Comparison of ENCODE assay signal across 8 cellular contexts in genomic region chr18:45839415-45840395, GRCh38. TPM values are rescaled to one million over a fixed set of nuclear protein-coding genes. Genes with fewer than 3 reads are reported as not detected.
DNase-seq lines count a peak whose midpoint lies in the region; ATAC-seq, FAIRE-seq and TF ChIP-seq lines count a peak whose summit lies in the region.

No MANE protein-coding gene starts in this region.

- no peak for TF ChIP-seq POLR2A in A549 (IDR thresholded peaks at IDR 0.05; ENCODE audit: low read length)
- no peak for TF ChIP-seq POLR2A in heart left ventricle (IDR thresholded peaks at IDR 0.05)

- no peak for FAIRE-seq in A549 (lab: Jason Lieb, UNC)

- WGBS in A549 (ENCODE audit: missing lambda C conversion rate), result 58% methylated on average over 10 of the region's 13 CpGs
- 57 to 64% (median 61%) methylated on average over 11 to 13 of the region's 13 CpGs for WGBS in heart left ventricle, 4 donors
- 81% methylated on average over 13 of the region's 13 CpGs for WGBS in smooth muscle cell (ENCODE audit: low lambda C conversion rate)

- peaks cover 49% of the 10 kb centered on the region for H3K27me3 Mint-ChIP-seq in activated B cell treated with CpG ODN at 0.5 μM for 24 hours

- H3K36me3 ChIP-seq in heart left ventricle (no peaks in the 10 kb centered on the region), smooth muscle cell (ENCODE audit: low read depth) (no peaks in the 10 kb centered on the region)

- no peaks in the 10 kb centered on the region for H3K36me3 Mint-ChIP-seq in activated B cell treated with CpG ODN at 0.5 μM for 24 hours (ENCODE audit: low read depth)

- H3K4me1 Mint-ChIP-seq in activated B cell treated with CpG ODN at 0.5 μM for 24 hours, result peaks cover 10% of the 10 kb centered on the region

- TF ChIP-seq CTCF in A549 (IDR thresholded peaks at IDR 0.05) (peak; percentile 44), activated B cell treated with CpG ODN at 0.5 μM for 24 hours (IDR thresholded peaks at IDR 0.05) (no peak), heart left ventricle (IDR thresholded peaks at IDR 0.05) (peak; percentile 41 to 68 (median 54)), smooth muscle cell (IDR thresholded peaks at IDR 0.05; ENCODE audit: borderline replicate concordance, insufficient read depth, poor library complexity, severe bottlenecking) (peak; percentile 49)

- DNase-seq in A549 (ENCODE audit: low read depth in 1 of 2, low spot score in 1 of 2) (peak in 1 of 2 experiments; percentile 63), GF-D8 (lab: John Stamatoyannopoulos, UW) (peak; percentile 20), M059J (ENCODE audit: low read depth) (peak; percentile 73), activated B cell treated with CpG ODN at 0.5 μM for 24 hours (no peak), heart left ventricle (no peak), smooth muscle cell (lab: John Stamatoyannopoulos, UW; ENCODE audit: unreplicated experiment) (no peak), hippocampal formation (lab: John Stamatoyannopoulos, UW) (no peak)

- POLR2A ChIA-PET in A549 (lab: Yijun Ruan, JAX) (no interaction called here), activated B cell treated with CpG ODN at 0.5 μM for 24 hours (lab: Charles Lee) (no interaction called here)

- H4K20me1 ChIP-seq in smooth muscle cell (ENCODE audit: low read depth), result no peaks in the 10 kb centered on the region

- H3K9ac ChIP-seq in smooth muscle cell (ENCODE audit: low read depth), result no peak overlapping the region

- no peaks in the 10 kb centered on the region for H3K79me2 ChIP-seq in smooth muscle cell (ENCODE audit: low read depth)

- TF ChIP-seq EP300 in A549 (IDR thresholded peaks at IDR 0.05), result no peak

- no peak overlapping the region for H3K4me3 Mint-ChIP-seq in activated B cell treated with CpG ODN at 0.5 μM for 24 hours

- H3K9me3 Mint-ChIP-seq in activated B cell treated with CpG ODN at 0.5 μM for 24 hours, result no peaks in the 10 kb centered on the region

- peaks cover 7 to 39% (median 30%) of the 10 kb centered on the region in 9 donors for H3K27me3 ChIP-seq in heart left ventricle
- H3K27me3 ChIP-seq in smooth muscle cell (ENCODE audit: low read depth), result peaks cover 14% of the 10 kb centered on the region

- no peak overlapping the region for H3K4me2 ChIP-seq in A549
- no peak overlapping the region for H3K4me2 ChIP-seq in smooth muscle cell

- CTCF ChIA-PET in A549 (lab: Yijun Ruan, JAX), result interaction anchor here (0.6 to 3.4 kb wide), 23 partner anchors 9 to 162 kb away, joined by 3 to 76 read pairs (median 4); partner anchors contain the start of gene SLC14A1
- CTCF ChIA-PET in activated B cell treated with CpG ODN at 0.5 μM for 24 hours (lab: Charles Lee), result interaction anchor here (1.0 to 1.5 kb wide), 3 partner anchors 41 to 174 kb away, joined by 3 to 7 read pairs (median 3); no protein-coding TSS in a partner anchor

- H3F3A ChIP-seq in smooth muscle cell (ENCODE audit: low read depth), result no peaks in the 10 kb centered on the region

- H3K4me3 ChIP-seq in A549 (no peak overlapping the region), heart left ventricle (no peak overlapping the region), smooth muscle cell (no peak overlapping the region)

- no peaks in the 10 kb centered on the region for H3K9me3 ChIP-seq in A549
- H3K9me3 ChIP-seq in heart left ventricle, result no peaks in the 10 kb centered on the region
- H3K9me3 ChIP-seq in smooth muscle cell (replicated peaks; ENCODE audit: low read depth), result no peaks in the 10 kb centered on the region

- TF ChIP-seq RAD21 in A549 (conservative IDR thresholded peaks at IDR 0.05 in 1 of 2, IDR thresholded peaks at IDR 0.05 in 1 of 2), result peak; percentile 59 to 68

- H3K27ac ChIP-seq in A549, result no peak overlapping the region
- H3K27ac ChIP-seq in heart left ventricle, result no peak overlapping the region
- H3K27ac ChIP-seq in smooth muscle cell (ENCODE audit: low read depth), result no peak overlapping the region

- ATAC-seq in A549 (peak; percentile 80 to 90), activated B cell treated with CpG ODN at 0.5 μM for 24 hours (ENCODE audit: low read depth) (peak; percentile 40), heart left ventricle (peak; percentile 13 to 83 (median 78)), HG03095 (IDR thresholded peaks at IDR 0.05; ENCODE audit: unreplicated experiment) (no peak)

- no peak overlapping the region for H3K27ac Mint-ChIP-seq in activated B cell treated with CpG ODN at 0.5 μM for 24 hours

- H3K4me1 ChIP-seq in A549 (0 out of 3 replicates have a peak, but pooled peaks cover 2% of the 10 kb centered on the region), heart left ventricle (peaks cover 0 to 27% (median 14%) of the 10 kb centered on the region in 12 donors), smooth muscle cell (ENCODE audit: low read depth) (no peaks in the 10 kb centered on the region)

- intact Hi-C loops in activated B cell treated with CpG ODN at 0.5 μM for 24 hours (cut with micrococcal nuclease) (loop anchor here (2.0 to 5.0 kb wide), 2 partner anchors 39 to 172 kb away; no protein-coding TSS in a partner anchor), heart left ventricle (cut with DNase I) (loop anchor here (1.0 to 10.0 kb wide), 11 partner anchors 65 to 155 kb away; partner anchors contain the start of gene SLC14A1 (in 6 of the 10))

- H2AFZ ChIP-seq in smooth muscle cell (ENCODE audit: low read depth), result no peak overlapping the region

TF ChIP-seq in A549, 52 proteins besides CTCF, POLR2A, EP300 and RAD21:
- TF ChIP-seq ZSCAN20 (CRISPR knock-in tag; IDR thresholded peaks at IDR 0.05) (no peak), EHF (CRISPR knock-in tag; IDR thresholded peaks at IDR 0.05) (no peak), SMC3 (IDR thresholded peaks at IDR 0.05) (peak; percentile 65), REST (IDR thresholded peaks at IDR 0.05) (no peak), CHD2 (IDR thresholded peaks at IDR 0.05; ENCODE audit: low read length, partially characterized antibody) (no peak), BHLHE40 (IDR thresholded peaks at IDR 0.05; ENCODE audit: low read depth, low read length) (no peak), MYC (IDR thresholded peaks at IDR 0.05; ENCODE audit: borderline replicate concordance, low read length) (no peak)

RNA-seq across cellular contexts. Expression of gene SIGLEC15, which starts 14.2 kb away (rescaled TPM):
- polyA plus RNA-seq in A549 (2011; rRNA removed), result not detected in 2 replicates
- 0.01 TPM in 1 of 2 replicates, not detected in the other for polyA plus RNA-seq in A549 (2012; cell fraction: cytosol; rRNA removed)
- polyA plus RNA-seq in A549 (2012; cell fraction: nucleus; rRNA removed), result 0.02 and 0.04 TPM in 2 replicates
- not detected in 3 replicates for polyA plus RNA-seq in A549 (2017; fragmentation: RNase III; extraction: RNeasy Plus Mini Kit Qiagen cat#74134 plus additional on column Dnase treatment)
- polyA minus RNA-seq in A549 (2011; rRNA and poly(A)+ RNA removed), result not detected in 2 replicates
- total RNA-seq in M059J (2014; rRNA removed; shearing (Covaris generic)), result 2.1 and 8.6 TPM in 2 replicates
- total RNA-seq in activated B cell treated with CpG ODN at 0.5 μM for 24 hours, result not detected in 2 replicates
- total RNA-seq in heart left ventricle, result under 1 TPM in 6 of 9 donors, not detected in 3; 0.08 to 0.77 (median 0.49) TPM
- polyA plus RNA-seq in heart left ventricle, result under 1 TPM in 1 of 2 donors, not detected in 1; 0.10 TPM
- total RNA-seq in smooth muscle cell, result 0.09 and 0.58 TPM in 2 replicates
- 1.4 and 3.1 TPM in 2 replicates for polyA plus RNA-seq in smooth muscle cell

Comparison
In these comparisons a context has a peak if more than half of its experiments do, and no peak if none do; other contexts are left out.
1. DNase-seq: peak in GF-D8 (single experiment) and M059J (single experiment); none in activated B cell treated with CpG ODN at 0.5 μM for 24 hours (single experiment), heart left ventricle (0 of 5), smooth muscle cell (single experiment) and hippocampal formation (0 of 2).